Comparison of ENCODE assay signal across 1 cellular context in the genomic region with DNA sequence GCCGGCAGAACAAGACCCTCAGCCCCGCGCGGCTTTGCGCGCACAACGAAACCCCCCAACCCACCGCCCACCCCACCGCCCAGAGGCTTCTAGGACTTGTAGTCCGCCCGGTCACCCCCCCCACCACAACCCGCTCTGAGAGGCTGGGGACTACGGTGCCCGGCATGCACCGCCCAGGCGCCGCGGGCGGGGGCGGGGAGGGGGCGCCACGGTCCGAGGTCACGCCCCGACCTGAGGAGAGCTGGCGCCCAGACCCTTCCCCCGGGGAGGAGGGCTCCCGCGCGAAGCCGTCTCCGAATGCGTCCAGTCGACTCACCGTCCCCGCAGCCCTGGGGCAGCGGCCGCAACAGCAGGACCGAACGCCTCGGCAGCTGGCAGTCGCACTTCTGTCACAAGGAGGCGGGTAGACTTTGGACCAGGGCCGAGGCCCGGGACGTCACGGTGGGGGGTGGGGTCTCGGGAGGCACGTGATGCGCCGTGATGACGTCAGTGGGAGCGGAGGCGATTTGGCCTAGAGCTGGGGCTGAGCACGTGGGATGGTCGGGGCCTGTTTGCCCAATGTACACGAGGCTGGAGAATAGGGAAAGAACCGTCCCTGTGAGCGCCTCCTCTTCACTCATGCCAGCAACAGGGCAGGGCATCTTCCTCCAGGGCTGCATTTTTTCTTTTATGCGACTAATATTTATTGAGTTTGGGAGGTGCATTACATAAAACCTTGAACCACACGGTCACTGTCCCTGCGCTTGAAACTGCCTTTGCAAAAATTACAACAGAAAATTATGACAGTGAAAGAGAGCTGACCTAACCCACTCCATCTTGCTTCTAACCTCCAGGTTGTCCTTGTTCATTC.
TF ChIP-seq lines count a peak whose summit lies in the region.

Gene CDIP1, minus strand, starts transcription at position 388 of the 850 bp plus-strand sequence. CDS start 24,643 bp downstream, outside the sequence.

TF ChIP-seq in HepG2, 621 proteins besides CTCF, POLR2A, EP300 and RAD21 (continued from another document and continues in another):
- TF ChIP-seq, protein P1, sequence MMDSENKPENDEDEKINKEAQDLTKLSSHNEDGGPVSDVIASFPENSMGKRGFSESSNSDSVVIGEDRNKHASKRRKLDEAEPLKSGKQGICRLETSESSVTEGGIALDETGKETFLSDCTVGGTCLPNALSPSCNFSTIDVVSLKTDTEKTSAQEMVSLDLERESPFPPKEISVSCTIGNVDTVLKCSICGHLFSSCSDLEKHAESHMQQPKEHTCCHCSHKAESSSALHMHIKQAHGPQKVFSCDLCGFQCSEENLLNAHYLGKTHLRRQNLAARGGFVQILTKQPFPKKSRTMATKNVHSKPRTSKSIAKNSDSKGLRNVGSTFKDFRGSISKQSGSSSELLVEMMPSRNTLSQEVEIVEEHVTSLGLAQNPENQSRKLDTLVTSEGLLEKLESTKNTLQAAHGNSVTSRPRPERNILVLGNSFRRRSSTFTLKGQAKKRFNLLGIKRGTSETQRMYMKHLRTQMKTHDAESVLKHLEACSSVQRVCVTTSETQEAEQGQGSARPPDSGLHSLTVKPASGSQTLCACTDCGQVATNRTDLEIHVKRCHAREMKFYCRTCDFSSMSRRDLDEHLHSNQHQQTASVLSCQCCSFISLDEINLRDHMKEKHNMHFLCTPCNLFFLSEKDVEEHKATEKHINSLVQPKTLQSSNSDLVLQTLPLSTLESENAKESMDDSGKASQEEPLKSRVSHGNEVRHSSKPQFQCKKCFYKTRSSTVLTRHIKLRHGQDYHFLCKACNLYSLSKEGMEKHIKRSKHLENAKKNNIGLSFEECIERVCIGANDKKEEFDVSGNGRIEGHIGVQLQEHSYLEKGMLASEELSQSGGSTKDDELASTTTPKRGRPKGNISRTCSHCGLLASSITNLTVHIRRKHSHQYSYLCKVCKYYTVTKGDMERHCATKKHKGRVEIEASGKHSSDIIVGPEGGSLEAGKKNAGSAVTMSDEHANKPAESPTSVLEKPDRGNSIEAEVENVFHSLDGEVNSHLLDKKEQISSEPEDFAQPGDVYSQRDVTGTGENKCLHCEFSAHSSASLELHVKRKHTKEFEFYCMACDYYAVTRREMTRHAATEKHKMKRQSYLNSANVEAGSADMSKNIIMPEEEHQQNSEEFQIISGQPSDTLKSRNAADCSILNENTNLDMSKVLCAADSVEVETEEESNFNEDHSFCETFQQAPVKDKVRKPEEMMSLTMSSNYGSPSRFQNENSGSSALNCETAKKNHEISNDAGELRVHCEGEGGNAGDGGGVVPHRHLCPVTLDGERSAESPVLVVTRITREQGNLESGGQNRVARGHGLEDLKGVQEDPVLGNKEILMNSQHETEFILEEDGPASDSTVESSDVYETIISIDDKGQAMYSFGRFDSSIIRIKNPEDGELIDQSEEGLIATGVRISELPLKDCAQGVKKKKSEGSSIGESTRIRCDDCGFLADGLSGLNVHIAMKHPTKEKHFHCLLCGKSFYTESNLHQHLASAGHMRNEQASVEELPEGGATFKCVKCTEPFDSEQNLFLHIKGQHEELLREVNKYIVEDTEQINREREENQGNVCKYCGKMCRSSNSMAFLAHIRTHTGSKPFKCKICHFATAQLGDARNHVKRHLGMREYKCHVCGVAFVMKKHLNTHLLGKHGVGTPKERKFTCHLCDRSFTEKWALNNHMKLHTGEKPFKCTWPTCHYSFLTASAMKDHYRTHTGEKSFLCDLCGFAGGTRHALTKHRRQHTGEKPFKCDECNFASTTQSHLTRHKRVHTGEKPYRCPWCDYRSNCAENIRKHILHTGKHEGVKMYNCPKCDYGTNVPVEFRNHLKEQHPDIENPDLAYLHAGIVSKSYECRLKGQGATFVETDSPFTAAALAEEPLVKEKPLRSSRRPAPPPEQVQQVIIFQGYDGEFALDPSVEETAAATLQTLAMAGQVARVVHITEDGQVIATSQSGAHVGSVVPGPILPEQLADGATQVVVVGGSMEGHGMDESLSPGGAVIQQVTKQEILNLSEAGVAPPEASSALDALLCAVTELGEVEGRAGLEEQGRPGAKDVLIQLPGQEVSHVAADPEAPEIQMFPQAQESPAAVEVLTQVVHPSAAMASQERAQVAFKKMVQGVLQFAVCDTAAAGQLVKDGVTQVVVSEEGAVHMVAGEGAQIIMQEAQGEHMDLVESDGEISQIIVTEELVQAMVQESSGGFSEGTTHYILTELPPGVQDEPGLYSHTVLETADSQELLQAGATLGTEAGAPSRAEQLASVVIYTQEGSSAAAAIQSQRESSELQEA (CRISPR knock-in tag; IDR thresholded peaks at IDR 0.05; ENCODE audit: not compliant biosample characterization) = peak; percentile 99
- TF ChIP-seq ZIK1 (CRISPR knock-in tag; IDR thresholded peaks at IDR 0.05; ENCODE audit: borderline replicate concordance, low read depth) = peak; percentile 100
- peak; percentile 98 for TF ChIP-seq ZSCAN20 (CRISPR knock-in tag; IDR thresholded peaks at IDR 0.05; ENCODE audit: borderline replicate concordance)
- peak; percentile 62; the same call in 1 of the 2 replicates for TF ChIP-seq MAZ (IDR thresholded peaks at IDR 0.05; ENCODE audit: borderline replicate concordance, low read depth, low read length)
- TF ChIP-seq MAZ (CRISPR knock-in tag; IDR thresholded peaks at IDR 0.05; ENCODE audit: low read depth) = peak; percentile 99
- TF ChIP-seq ARID4A (CRISPR knock-in tag; IDR thresholded peaks at IDR 0.05; ENCODE audit: borderline replicate concordance) = peak; percentile 91
- no peak for TF ChIP-seq SRSF4 (IDR thresholded peaks at IDR 0.05; ENCODE audit: low read depth, low read length, poor library complexity, severe bottlenecking)
- TF ChIP-seq KLF11 (CRISPR knock-in tag; IDR thresholded peaks at IDR 0.05) = peak; percentile 100
- TF ChIP-seq, protein P2, sequence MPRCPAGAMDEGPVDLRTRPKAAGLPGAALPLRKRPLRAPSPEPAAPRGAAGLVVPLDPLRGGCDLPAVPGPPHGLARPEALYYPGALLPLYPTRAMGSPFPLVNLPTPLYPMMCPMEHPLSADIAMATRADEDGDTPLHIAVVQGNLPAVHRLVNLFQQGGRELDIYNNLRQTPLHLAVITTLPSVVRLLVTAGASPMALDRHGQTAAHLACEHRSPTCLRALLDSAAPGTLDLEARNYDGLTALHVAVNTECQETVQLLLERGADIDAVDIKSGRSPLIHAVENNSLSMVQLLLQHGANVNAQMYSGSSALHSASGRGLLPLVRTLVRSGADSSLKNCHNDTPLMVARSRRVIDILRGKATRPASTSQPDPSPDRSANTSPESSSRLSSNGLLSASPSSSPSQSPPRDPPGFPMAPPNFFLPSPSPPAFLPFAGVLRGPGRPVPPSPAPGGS (CRISPR knock-in tag; IDR thresholded peaks at IDR 0.05) = peak; percentile 99
- TF ChIP-seq, protein P3, sequence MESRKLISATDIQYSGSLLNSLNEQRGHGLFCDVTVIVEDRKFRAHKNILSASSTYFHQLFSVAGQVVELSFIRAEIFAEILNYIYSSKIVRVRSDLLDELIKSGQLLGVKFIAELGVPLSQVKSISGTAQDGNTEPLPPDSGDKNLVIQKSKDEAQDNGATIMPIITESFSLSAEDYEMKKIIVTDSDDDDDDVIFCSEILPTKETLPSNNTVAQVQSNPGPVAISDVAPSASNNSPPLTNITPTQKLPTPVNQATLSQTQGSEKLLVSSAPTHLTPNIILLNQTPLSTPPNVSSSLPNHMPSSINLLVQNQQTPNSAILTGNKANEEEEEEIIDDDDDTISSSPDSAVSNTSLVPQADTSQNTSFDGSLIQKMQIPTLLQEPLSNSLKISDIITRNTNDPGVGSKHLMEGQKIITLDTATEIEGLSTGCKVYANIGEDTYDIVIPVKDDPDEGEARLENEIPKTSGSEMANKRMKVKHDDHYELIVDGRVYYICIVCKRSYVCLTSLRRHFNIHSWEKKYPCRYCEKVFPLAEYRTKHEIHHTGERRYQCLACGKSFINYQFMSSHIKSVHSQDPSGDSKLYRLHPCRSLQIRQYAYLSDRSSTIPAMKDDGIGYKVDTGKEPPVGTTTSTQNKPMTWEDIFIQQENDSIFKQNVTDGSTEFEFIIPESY (CRISPR knock-in tag; IDR thresholded peaks at IDR 0.05) = peak; percentile 85
- TF ChIP-seq ZKSCAN8 (CRISPR knock-in tag; IDR thresholded peaks at IDR 0.05; ENCODE audit: borderline replicate concordance) = peak; percentile 87
- TF ChIP-seq NFRKB (IDR thresholded peaks at IDR 0.05) = no peak
- TF ChIP-seq JUND (CRISPR knock-in tag; IDR thresholded peaks at IDR 0.05) = peak; percentile 89
- TF ChIP-seq MEF2D (CRISPR knock-in tag; IDR thresholded peaks at IDR 0.05) = peak; percentile 98
- no peak for TF ChIP-seq EZH2 (conservative IDR thresholded peaks at IDR 0.05; ENCODE audit: low read depth, low read length)
- TF ChIP-seq NCOA1 (CRISPR knock-in tag; IDR thresholded peaks at IDR 0.05) = peak; percentile 72; the same call in 1 of the 2 replicates
- TF ChIP-seq TRIM24 (CRISPR knock-in tag; IDR thresholded peaks at IDR 0.05) = peak; percentile 80; the same call in 1 of the 2 replicates
- TF ChIP-seq PHF5A (CRISPR knock-in tag; IDR thresholded peaks at IDR 0.05; ENCODE audit: low read depth, unreplicated experiment) = peak; percentile 53
- TF ChIP-seq ZNF280B (CRISPR knock-in tag; IDR thresholded peaks at IDR 0.05; ENCODE audit: borderline replicate concordance) = peak; percentile 100
- TF ChIP-seq, protein P4, sequence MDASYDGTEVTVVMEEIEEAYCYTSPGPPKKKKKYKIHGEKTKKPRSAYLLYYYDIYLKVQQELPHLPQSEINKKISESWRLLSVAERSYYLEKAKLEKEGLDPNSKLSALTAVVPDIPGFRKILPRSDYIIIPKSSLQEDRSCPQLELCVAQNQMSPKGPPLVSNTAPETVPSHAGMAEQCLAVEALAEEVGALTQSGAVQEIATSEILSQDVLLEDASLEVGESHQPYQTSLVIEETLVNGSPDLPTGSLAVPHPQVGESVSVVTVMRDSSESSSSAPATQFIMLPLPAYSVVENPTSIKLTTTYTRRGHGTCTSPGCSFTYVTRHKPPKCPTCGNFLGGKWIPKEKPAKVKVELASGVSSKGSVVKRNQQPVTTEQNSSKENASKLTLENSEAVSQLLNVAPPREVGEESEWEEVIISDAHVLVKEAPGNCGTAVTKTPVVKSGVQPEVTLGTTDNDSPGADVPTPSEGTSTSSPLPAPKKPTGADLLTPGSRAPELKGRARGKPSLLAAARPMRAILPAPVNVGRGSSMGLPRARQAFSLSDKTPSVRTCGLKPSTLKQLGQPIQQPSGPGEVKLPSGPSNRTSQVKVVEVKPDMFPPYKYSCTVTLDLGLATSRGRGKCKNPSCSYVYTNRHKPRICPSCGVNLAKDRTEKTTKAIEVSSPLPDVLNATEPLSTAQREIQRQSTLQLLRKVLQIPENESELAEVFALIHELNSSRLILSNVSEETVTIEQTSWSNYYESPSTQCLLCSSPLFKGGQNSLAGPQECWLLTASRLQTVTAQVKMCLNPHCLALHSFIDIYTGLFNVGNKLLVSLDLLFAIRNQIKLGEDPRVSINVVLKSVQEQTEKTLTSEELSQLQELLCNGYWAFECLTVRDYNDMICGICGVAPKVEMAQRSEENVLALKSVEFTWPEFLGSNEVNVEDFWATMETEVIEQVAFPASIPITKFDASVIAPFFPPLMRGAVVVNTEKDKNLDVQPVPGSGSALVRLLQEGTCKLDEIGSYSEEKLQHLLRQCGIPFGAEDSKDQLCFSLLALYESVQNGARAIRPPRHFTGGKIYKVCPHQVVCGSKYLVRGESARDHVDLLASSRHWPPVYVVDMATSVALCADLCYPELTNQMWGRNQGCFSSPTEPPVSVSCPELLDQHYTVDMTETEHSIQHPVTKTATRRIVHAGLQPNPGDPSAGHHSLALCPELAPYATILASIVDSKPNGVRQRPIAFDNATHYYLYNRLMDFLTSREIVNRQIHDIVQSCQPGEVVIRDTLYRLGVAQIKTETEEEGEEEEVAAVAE (CRISPR knock-in tag; IDR thresholded peaks at IDR 0.05; ENCODE audit: borderline replicate concordance) = peak; percentile 96
